Comparison of ENCODE assay signal across 13 cellular contexts in the genomic region with DNA sequence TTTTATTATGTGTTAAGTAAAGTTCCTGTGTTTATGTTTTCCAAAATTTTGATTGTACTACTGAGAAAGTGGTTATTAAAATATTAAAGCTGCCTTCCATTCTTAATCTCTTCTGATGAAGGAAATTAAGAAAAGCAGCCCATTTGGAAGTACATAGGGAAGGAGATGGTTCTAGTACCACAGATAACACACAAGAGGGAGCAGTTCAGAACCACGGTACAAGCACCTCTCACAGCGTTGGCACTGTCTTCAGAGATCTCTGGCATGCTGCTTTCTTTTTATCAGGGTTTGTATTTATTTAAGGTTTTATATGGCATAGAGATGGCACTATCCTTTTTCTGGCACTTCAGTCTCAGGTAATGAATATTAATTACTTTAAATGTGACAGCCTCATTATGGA.
DNase-seq lines count a peak whose midpoint lies in the region; ATAC-seq, FAIRE-seq and TF ChIP-seq lines count a peak whose summit lies in the region.
"Had no signal": no experiment of that assay in that cellular context is flagged by ENCODE, and none has a peak within 500 bp of the region (broad histone marks: within the 10 kb centered on the region; RNA-seq: fewer than 3 reads in every experiment).

No MANE protein-coding gene starts in this region.

- H3K27me3 ChIP-seq in DOHH2 (ENCODE audit: control insufficient read depth, low read length) (no peaks in the 10 kb centered on the region), GM23338 (ENCODE audit: insufficient read depth) (no peaks in the 10 kb centered on the region), keratinocyte (ENCODE audit: control insufficient read depth, extremely low read depth, insufficient read depth, low read length) (no peaks in the 10 kb centered on the region)

- H3K27ac Mint-ChIP-seq in GM23338 (no peak overlapping the region), T-helper 17 cell (peak overlapping the region; percentile 8)
- no peak overlapping the region for H3K27ac Mint-ChIP-seq in activated naive CD4-positive, alpha-beta T cell treated with anti-CD3 and anti-CD28 coated beads for 36 hours
- H3K27ac Mint-ChIP-seq: activated CD4-positive, alpha-beta memory T cell treated with anti-CD3 and anti-CD28 coated beads, Interleukin-2, amount 10 ng/mL, durations not matched to agents 7 days and 5 days; activated T-cell treated with anti-CD3 and anti-CD28 coated beads, Interleukin-2, amount 50 U/mL, for 72 hours; CD8-positive, alpha-beta T cell had no signal

- H3K9me1 ChIP-seq in keratinocyte (ENCODE audit: control insufficient read depth, extremely low read depth, insufficient read depth, low read length), result no peaks in the 10 kb centered on the region

- TF ChIP-seq CTCF in DOHH2 (IDR thresholded peaks at IDR 0.05; ENCODE audit: low read depth, low read length, poor library complexity, severe bottlenecking) (peak; percentile 29), GM23338 (conservative IDR thresholded peaks at IDR 0.05; ENCODE audit: low read depth in 2 of 2) (peak in 1 of 2 experiments; percentile 27; a peak in 2 of 4 replicates), keratinocyte (optimal IDR thresholded peaks at IDR 0.05 in 1 of 3, IDR thresholded peaks at IDR 0.05 in 1 of 3, conservative IDR thresholded peaks at IDR 0.05 in 1 of 3; ENCODE audit: extremely low read depth in 1 of 3, insufficient read depth in 2 of 3, low read length in 3 of 3) (peak in 2 of 3 experiments; percentile 19 to 28)

- H3K36me3 Mint-ChIP-seq in GM23338 (ENCODE audit: low read depth), result no peaks in the 10 kb centered on the region
- H3K36me3 Mint-ChIP-seq in T-helper 17 cell (ENCODE audit: low read depth), result peaks cover 4% of the 10 kb centered on the region
- H3K36me3 Mint-ChIP-seq in activated naive CD4-positive, alpha-beta T cell treated with anti-CD3 and anti-CD28 coated beads for 36 hours (ENCODE audit: low read depth), result peaks cover 6% of the 10 kb centered on the region

- H3K4me1 ChIP-seq in DOHH2 (ENCODE audit: control insufficient read depth, low read length) (peaks cover 78% of the 10 kb centered on the region), GM23338 (ENCODE audit: insufficient read depth) (no peaks in the 10 kb centered on the region), keratinocyte (ENCODE audit: control insufficient read depth, extremely low read depth, insufficient read depth, low read length) (no peaks in the 10 kb centered on the region)

- dilution Hi-C loops in keratinocyte (cut with MboI; ENCODE audit: extremely low pct_ligation_motif_present, low sequenced_read_pairs), result no loop called here

- CTCF ChIA-PET in activated naive CD4-positive, alpha-beta T cell treated with anti-CD3 and anti-CD28 coated beads for 36 hours (lab: Charles Lee), result no interaction called here

- no peaks in the 10 kb centered on the region for H3K9me3 ChIP-seq in DOHH2 (ENCODE audit: control insufficient read depth, insufficient read depth, low read length)
- H3K9me3 ChIP-seq in T-helper 17 cell (ENCODE audit: control insufficient read depth, low read length, poor library complexity, severe bottlenecking), result no peaks in the 10 kb centered on the region
- H3K9me3 ChIP-seq in keratinocyte (ENCODE audit: control insufficient read depth, low read depth, low read length), result no peaks in the 10 kb centered on the region

- H4K20me1 ChIP-seq in DOHH2 (ENCODE audit: control insufficient read depth, insufficient read depth, low read depth, low read length) (no peaks in the 10 kb centered on the region), GM23338 (replicated peaks; ENCODE audit: insufficient read depth) (no peaks in the 10 kb centered on the region; the same call in 1 of the 2 replicates), keratinocyte (ENCODE audit: control insufficient read depth, extremely low read depth, insufficient read depth, low read length) (no peaks in the 10 kb centered on the region)

- H3K4me3 Mint-ChIP-seq in GM23338, result no peak overlapping the region
- H3K4me3 Mint-ChIP-seq in T-helper 17 cell, result no peak overlapping the region
- no peak overlapping the region for H3K4me3 Mint-ChIP-seq in activated naive CD4-positive, alpha-beta T cell treated with anti-CD3 and anti-CD28 coated beads for 36 hours
- H3K4me3 Mint-ChIP-seq: activated CD4-positive, alpha-beta memory T cell treated with anti-CD3 and anti-CD28 coated beads, Interleukin-2, amount 10 ng/mL, durations not matched to agents 7 days and 5 days; activated T-cell treated with anti-CD3 and anti-CD28 coated beads, Interleukin-2, amount 50 U/mL, for 72 hours; CD8-positive, alpha-beta T cell had no signal

- no peaks in the 10 kb centered on the region for H3K27me3 Mint-ChIP-seq in GM23338 (ENCODE audit: insufficient read depth, low read depth, poor library complexity)
- H3K27me3 Mint-ChIP-seq in T-helper 17 cell, result no peaks in the 10 kb centered on the region
- H3K27me3 Mint-ChIP-seq in activated naive CD4-positive, alpha-beta T cell treated with anti-CD3 and anti-CD28 coated beads for 36 hours (ENCODE audit: low read depth), result no peaks in the 10 kb centered on the region
- H3K27me3 Mint-ChIP-seq: activated CD4-positive, alpha-beta memory T cell treated with anti-CD3 and anti-CD28 coated beads, Interleukin-2, amount 10 ng/mL, durations not matched to agents 7 days and 5 days had no signal

- H3F3A ChIP-seq in DOHH2 (ENCODE audit: control insufficient read depth, insufficient read depth) (peaks cover 29% of the 10 kb centered on the region), GM23338 (replicated peaks; ENCODE audit: low read depth) (no peaks in the 10 kb centered on the region)

- no peak overlapping the region for H2AFZ ChIP-seq in GM23338
- no peak overlapping the region for H2AFZ ChIP-seq in keratinocyte (ENCODE audit: control insufficient read depth, low read length)

- H3K9ac ChIP-seq in keratinocyte (ENCODE audit: control insufficient read depth, extremely low read depth, insufficient read depth, low read length), result no peak overlapping the region

- H3K4me3 ChIP-seq in DOHH2 (ENCODE audit: low read length), result no peak overlapping the region
- H3K4me3 ChIP-seq in GM23338, result no peak overlapping the region
- no peak overlapping the region for H3K4me3 ChIP-seq in keratinocyte (ENCODE audit: control insufficient read depth in 2 of 3, extremely low read depth in 1 of 3, insufficient read depth in 2 of 3, low read depth in 1 of 3, low read length in 3 of 3)
- H3K4me3 ChIP-seq: coronary artery had no signal

- H3K4me1 Mint-ChIP-seq in GM23338 (peaks cover 3% of the 10 kb centered on the region; the same call in 2 of the 3 replicates), T-helper 17 cell (peaks cover 11% of the 10 kb centered on the region)
- H3K4me1 Mint-ChIP-seq in activated naive CD4-positive, alpha-beta T cell treated with anti-CD3 and anti-CD28 coated beads for 36 hours (ENCODE audit: low read depth), result peaks cover 3% of the 10 kb centered on the region

- H3K36me3 ChIP-seq in DOHH2 (ENCODE audit: control insufficient read depth, low read length) (peaks cover 50% of the 10 kb centered on the region), GM23338 (ENCODE audit: insufficient read depth) (no peaks in the 10 kb centered on the region), keratinocyte (ENCODE audit: control insufficient read depth in 2 of 2, extremely low read depth in 1 of 2, insufficient read depth in 2 of 2, low read length in 2 of 2) (no peaks in the 10 kb centered on the region)

- H3K9me2 ChIP-seq in DOHH2 (replicated peaks; ENCODE audit: control insufficient read depth, low read length) (no peaks in the 10 kb centered on the region), GM23338 (ENCODE audit: insufficient read depth) (no peaks in the 10 kb centered on the region)

- FAIRE-seq in keratinocyte (lab: Jason Lieb, UNC), result no peak

- H3K79me2 ChIP-seq in DOHH2 (ENCODE audit: control insufficient read depth, low read length) (no peaks in the 10 kb centered on the region; the same call in 1 of the 2 replicates), GM23338 (replicated peaks; ENCODE audit: insufficient read depth) (no peaks in the 10 kb centered on the region), keratinocyte (ENCODE audit: control insufficient read depth, insufficient read depth, low read length) (no peaks in the 10 kb centered on the region)

- no peaks in the 10 kb centered on the region for H3K9me3 Mint-ChIP-seq in GM23338
- no peaks in the 10 kb centered on the region for H3K9me3 Mint-ChIP-seq in activated naive CD4-positive, alpha-beta T cell treated with anti-CD3 and anti-CD28 coated beads for 36 hours
- H3K9me3 Mint-ChIP-seq: activated CD4-positive, alpha-beta memory T cell treated with anti-CD3 and anti-CD28 coated beads, Interleukin-2, amount 10 ng/mL, durations not matched to agents 7 days and 5 days; activated T-cell treated with anti-CD3 and anti-CD28 coated beads, Interleukin-2, amount 50 U/mL, for 72 hours; CD8-positive, alpha-beta T cell had no signal

- peak; percentile 21 for DNase-seq in GM23338 (ENCODE audit: low spot score)
- DNase-seq in T-helper 17 cell, result no peak
- DNase-seq in keratinocyte (ENCODE audit: low read depth, low spot score), result no peak
- DNase-seq in globus pallidus (ENCODE audit: low spot score), result no peak
- no peak for DNase-seq in activated naive CD4-positive, alpha-beta T cell treated with anti-CD3 and anti-CD28 coated beads for 36 hours
- DNase-seq: activated CD4-positive, alpha-beta memory T cell treated with anti-CD3 and anti-CD28 coated beads, Interleukin-2, amount 10 ng/mL, durations not matched to agents 7 days and 5 days; activated T-cell treated with anti-CD3 and anti-CD28 coated beads, Interleukin-2, amount 50 U/mL, for 72 hours; CD8-positive, alpha-beta T cell; NCI-H2107; Right ventricle myocardium superior had no signal

- H3K4me2 ChIP-seq in DOHH2 (ENCODE audit: low read length) (no peak overlapping the region), GM23338 (no peak overlapping the region), keratinocyte (ENCODE audit: control insufficient read depth, extremely low read depth, insufficient read depth, low read depth, low read length) (no peak overlapping the region)

- intact Hi-C loops in activated naive CD4-positive, alpha-beta T cell treated with anti-CD3 and anti-CD28 coated beads for 36 hours (cut with micrococcal nuclease), result no loop called here

- H3K27ac ChIP-seq in DOHH2 (ENCODE audit: low read depth, low read length) (0 out of 2 replicates have a peak overlapping the region, but pooled peaks have one; percentile 98), GM23338 (ENCODE audit: low read depth) (no peak overlapping the region), keratinocyte (ENCODE audit: control insufficient read depth, insufficient read depth, low read length) (no peak overlapping the region)
- H3K27ac ChIP-seq: coronary artery had no signal

- peak; percentile 54 for ATAC-seq in GM23338
- no peak for ATAC-seq in T-helper 17 cell
- ATAC-seq in GM21367 (IDR thresholded peaks at IDR 0.05; ENCODE audit: unreplicated experiment), result no peak
- ATAC-seq: activated T-cell treated with anti-CD3 and anti-CD28 coated beads, Interleukin-2, amount 50 U/mL, for 72 hours; CD8-positive, alpha-beta T cell had no signal

TF ChIP-seq in GM23338, 12 proteins besides CTCF, POLR2A, EP300 and RAD21 (continues in another document):
- TF ChIP-seq EZH2 (IDR thresholded peaks at IDR 0.05; ENCODE audit: low read depth, unreplicated experiment), result no peak
